16 cellular contexts compared by ENCODE assay signal in the genomic region with DNA sequence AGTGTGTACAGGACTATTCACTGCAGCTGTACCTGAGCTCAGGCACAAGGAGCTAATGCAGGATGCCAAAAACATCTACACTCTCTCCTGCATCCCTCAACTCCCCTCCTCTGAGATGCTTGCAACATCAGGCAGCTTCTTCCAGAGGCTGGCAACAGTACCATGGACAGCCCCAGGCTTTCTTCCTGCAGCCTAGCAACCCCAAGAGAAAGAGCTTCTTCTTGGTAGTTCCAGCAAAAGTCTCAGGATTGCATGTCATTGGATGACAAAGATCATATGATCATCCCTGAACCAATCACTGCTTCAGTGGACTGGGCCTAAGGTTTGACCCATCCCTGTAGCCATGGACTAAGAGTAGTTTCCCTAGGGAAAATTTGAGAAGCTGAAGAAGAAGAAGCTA. TPM values are rescaled to one million over a fixed set of nuclear protein-coding genes. Genes with fewer than 3 reads are reported as not detected.
DNase-seq lines count a peak whose midpoint lies in the region; ATAC-seq and TF ChIP-seq lines count a peak whose summit lies in the region.
"Had no signal": no experiment of that assay in that cellular context is flagged by ENCODE, and none has a peak within 500 bp of the region (broad histone marks: within the 10 kb centered on the region; RNA-seq: fewer than 3 reads in every experiment).

No MANE protein-coding gene starts in this region.

- DNase-seq in ELF-1 (ENCODE audit: low read depth, low spot score) = peak; percentile 40
- DNase-seq in MV-4-11 (lab: John Stamatoyannopoulos, UW) = peak; percentile 32
- DNase-seq in cardiac fibroblast (ENCODE audit: low read depth in 2 of 2) = peak; percentile 49 to 55
- DNase-seq in left kidney (ENCODE audit: low read depth, low spot score) = peak; percentile 73
- DNase-seq in left colon = no peak
- no peak for DNase-seq in anterior cingulate cortex (lab: John Stamatoyannopoulos, UW)
- DNase-seq in SHP77 (lab: John Stamatoyannopoulos, UW) = no peak
- no peak for DNase-seq in occipital lobe (lab: John Stamatoyannopoulos, UW)
- DNase-seq: activated CD4-positive, alpha-beta memory T cell treated with anti-CD3 and anti-CD28 coated beads for 36 hours; activated gamma-delta T cell; CD8-positive, alpha-beta T cell; esophagus squamous epithelium; NCI-H345 had no signal

- intact Hi-C loops in left colon (cut with DNase I, micrococcal nuclease) = no loop called here

- no peak for ATAC-seq in left colon
- ATAC-seq: CD8-positive, alpha-beta T cell; Panc1 had no signal

- no peak overlapping the region for H3K4me3 ChIP-seq in cardiac fibroblast (replicated peaks in 1 of 2; ENCODE audit: low read depth in 2 of 2, low read length in 2 of 2)
- H3K4me3 ChIP-seq: esophagus squamous epithelium, skin epidermis, suprapubic skin had no signal

- TF ChIP-seq CTCF in cardiac fibroblast (IDR thresholded peaks at IDR 0.05; ENCODE audit: low read depth, low read length) = no peak

RNA-seq across cellular contexts. Expression of a gene that starts 46.7 kb away (rescaled TPM):
- total RNA-seq in left colon = 100 to 1,000 TPM; 194 to 242 TPM
- 77.2 TPM for total RNA-seq in occipital lobe

Comparison
In these comparisons a context has a peak if more than half of its experiments do, and no peak if none do; other contexts are left out.
1. DNase-seq: peak in ELF-1 (single experiment), MV-4-11 (single experiment), cardiac fibroblast (2 of 2) and left kidney (single experiment); none in left colon (0 of 2), anterior cingulate cortex (0 of 58), SHP77 (0 of 2) and occipital lobe (single experiment).